Comparison of ENCODE assay signal across 17 cellular contexts in the genomic region with DNA sequence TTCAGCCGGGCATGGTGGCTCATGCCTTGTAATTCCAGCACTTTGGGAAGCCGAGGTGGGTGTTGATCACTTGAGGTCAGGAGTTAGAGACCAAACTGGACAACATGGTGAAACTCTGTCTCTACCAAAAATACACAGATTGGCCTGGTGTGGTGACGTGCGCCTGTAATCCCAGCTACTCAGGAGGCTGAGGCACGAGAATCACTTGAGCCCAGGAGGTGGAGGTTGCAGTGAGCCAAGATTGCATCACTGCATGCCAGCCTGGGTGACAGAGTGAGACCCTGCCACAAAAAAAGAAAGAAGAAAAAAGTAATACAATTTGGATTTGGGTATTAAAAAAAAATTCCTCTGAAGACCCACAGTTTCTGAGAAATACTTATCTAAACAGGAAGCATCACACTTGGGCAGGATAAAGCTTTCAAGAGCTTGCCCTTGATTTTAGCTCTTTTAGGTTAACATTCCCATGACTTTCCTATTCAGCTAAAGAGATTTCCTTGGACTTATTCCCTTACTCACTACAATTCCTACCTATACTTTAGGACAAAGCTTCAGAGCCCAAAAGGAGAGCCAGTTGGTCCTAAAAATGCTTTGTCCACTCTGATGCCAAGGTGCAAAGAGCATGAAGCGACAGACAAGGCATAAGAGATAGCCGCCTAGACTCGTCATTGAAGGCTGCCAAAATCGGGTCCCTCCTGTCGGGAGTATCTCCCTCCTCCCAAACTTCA. TPM values are rescaled to one million over a fixed set of nuclear protein-coding genes. Genes with fewer than 3 reads are reported as not detected.
DNase-seq lines count a peak whose midpoint lies in the region; ATAC-seq and TF ChIP-seq lines count a peak whose summit lies in the region.
"Had no signal": no experiment of that assay in that cellular context is flagged by ENCODE, and none has a peak within 500 bp of the region (broad histone marks: within the 10 kb centered on the region; RNA-seq: fewer than 3 reads in every experiment).

No MANE protein-coding gene starts in this region.

- peaks cover 6% of the 10 kb centered on the region for H3K27me3 ChIP-seq in thyroid gland
- H3K27me3 ChIP-seq: brain microvascular endothelial cell had no signal

- no peaks in the 10 kb centered on the region for H3K36me3 Mint-ChIP-seq in activated naive CD8-positive, alpha-beta T cell
- no peaks in the 10 kb centered on the region for H3K36me3 Mint-ChIP-seq in activated naive CD8-positive, alpha-beta T cell treated with anti-CD3 and anti-CD28 coated beads, Interleukin-2, amount 50 U/mL, for 24 hours (ENCODE audit: low read depth)
- no peaks in the 10 kb centered on the region for H3K36me3 Mint-ChIP-seq in type B pancreatic cell
- H3K36me3 Mint-ChIP-seq: CD8-positive, alpha-beta memory T cell had no signal

- no peak for ATAC-seq in activated naive CD8-positive, alpha-beta T cell treated with anti-CD3 and anti-CD28 coated beads, Interleukin-2, amount 50 U/mL, for 24 hours
- peak; percentile 17 for ATAC-seq in left lobe of liver
- no peak for ATAC-seq in HG02938 (IDR thresholded peaks at IDR 0.05; ENCODE audit: unreplicated experiment)
- ATAC-seq: HCT116, lower lobe of right lung had no signal

- H3K4me3 Mint-ChIP-seq in activated naive CD8-positive, alpha-beta T cell: peak overlapping the region; percentile 8
- no peak overlapping the region for H3K4me3 Mint-ChIP-seq in activated naive CD8-positive, alpha-beta T cell treated with anti-CD3 and anti-CD28 coated beads, Interleukin-2, amount 50 U/mL, for 24 hours
- peak overlapping the region; percentile 84 for H3K4me3 Mint-ChIP-seq in type B pancreatic cell

- H3K27ac ChIP-seq in VCaP (peak overlapping the region; percentile 78), thyroid gland (no peak overlapping the region)
- H3K27ac ChIP-seq: brain microvascular endothelial cell, lower lobe of right lung, stomach had no signal

- no peaks in the 10 kb centered on the region for H3K9me3 ChIP-seq in thyroid gland
- H3K9me3 ChIP-seq: lower lobe of right lung, SK-N-SH had no signal

- intact Hi-C loops in thyroid gland (cut with DNase I): no loop called here

- no peaks in the 10 kb centered on the region for H3K36me3 ChIP-seq in thyroid gland
- H3K36me3 ChIP-seq: brain microvascular endothelial cell, lower lobe of right lung, stomach had no signal

- TF ChIP-seq POLR2A in thyroid gland (IDR thresholded peaks at IDR 0.05): no peak

- H3K4me1 Mint-ChIP-seq in activated naive CD8-positive, alpha-beta T cell (ENCODE audit: low read depth): peaks cover 11% of the 10 kb centered on the region
- peaks cover 10% of the 10 kb centered on the region for H3K4me1 Mint-ChIP-seq in activated naive CD8-positive, alpha-beta T cell treated with anti-CD3 and anti-CD28 coated beads, Interleukin-2, amount 50 U/mL, for 24 hours
- no peaks in the 10 kb centered on the region for H3K4me1 Mint-ChIP-seq in type B pancreatic cell (ENCODE audit: unreplicated experiment)

- WGBS in thyroid gland, 2 donors: 67 to 77% methylated on average over 10 of the region's 10 CpGs

- H3K4me1 ChIP-seq in thyroid gland: peaks cover 3 to 11% of the 10 kb centered on the region in 2 donors
- H3K4me1 ChIP-seq: lower lobe of right lung had no signal

- no peaks in the 10 kb centered on the region for H3K9me3 Mint-ChIP-seq in activated naive CD8-positive, alpha-beta T cell (ENCODE audit: low read depth)
- H3K9me3 Mint-ChIP-seq in activated naive CD8-positive, alpha-beta T cell treated with anti-CD3 and anti-CD28 coated beads, Interleukin-2, amount 50 U/mL, for 24 hours: no peaks in the 10 kb centered on the region
- H3K9me3 Mint-ChIP-seq in type B pancreatic cell: no peaks in the 10 kb centered on the region

- no peak for DNase-seq in activated naive CD8-positive, alpha-beta T cell treated with anti-CD3 and anti-CD28 coated beads, Interleukin-2, amount 50 U/mL, for 24 hours
- no peak for DNase-seq in left lobe of liver (ENCODE audit: low spot score)
- DNase-seq in type B pancreatic cell (ENCODE audit: extremely low spot score, unreplicated experiment): no peak
- DNase-seq in thyroid gland: no peak
- no peak for DNase-seq in SHP77 treated with DMSO at 0.1 percent for 48 hours (lab: John Stamatoyannopoulos, UW)
- DNase-seq: ACHN; activated naive CD4-positive, alpha-beta T cell treated with anti-CD3 and anti-CD28 coated beads, Interleukin-2, amount 50 U/mL, for 16 hours; brain microvascular endothelial cell; CD8-positive, alpha-beta memory T cell; lower lobe of right lung; stomach had no signal

- TF ChIP-seq CTCF in VCaP (conservative IDR thresholded peaks at IDR 0.05) (no peak), type B pancreatic cell (conservative IDR thresholded peaks at IDR 0.05) (no peak), thyroid gland (IDR thresholded peaks at IDR 0.05) (no peak)

- H3K4me3 ChIP-seq in thyroid gland (replicated peaks in 1 of 3): no peak overlapping the region
- H3K4me3 ChIP-seq: lower lobe of right lung, stomach had no signal

- peaks cover 44% of the 10 kb centered on the region for H3K27me3 Mint-ChIP-seq in activated naive CD8-positive, alpha-beta T cell
- H3K27me3 Mint-ChIP-seq in activated naive CD8-positive, alpha-beta T cell treated with anti-CD3 and anti-CD28 coated beads, Interleukin-2, amount 50 U/mL, for 24 hours: peaks cover 60% of the 10 kb centered on the region
- peaks cover 63% of the 10 kb centered on the region for H3K27me3 Mint-ChIP-seq in type B pancreatic cell

- no peak overlapping the region for H3K27ac Mint-ChIP-seq in activated naive CD8-positive, alpha-beta T cell
- no peak overlapping the region for H3K27ac Mint-ChIP-seq in activated naive CD8-positive, alpha-beta T cell treated with anti-CD3 and anti-CD28 coated beads, Interleukin-2, amount 50 U/mL, for 24 hours
- H3K27ac Mint-ChIP-seq in type B pancreatic cell: no peak overlapping the region

RNA-seq across cellular contexts. Expression of a gene that starts 1.9 kb away (rescaled TPM):
- 5.9 TPM for total RNA-seq in left lobe of liver
- 2.2 and 3.8 TPM in 2 replicates for total RNA-seq in type B pancreatic cell (ENCODE audit: low replicate concordance)
- total RNA-seq in thyroid gland: 1 to 10 TPM in 1 of 4 donors, under 1 TPM in 3; 0.27 to 1.0 (median 0.72) TPM
- total RNA-seq: CD8-positive, alpha-beta memory T cell; dermis microvascular lymphatic vessel endothelial cell had no signal

RNA-seq across cellular contexts. Expression of a gene that starts 51.4 kb away (rescaled TPM):
- total RNA-seq in left lobe of liver: 5.9 TPM
- total RNA-seq in type B pancreatic cell (ENCODE audit: low replicate concordance): 13.9 and 15.1 TPM in 2 replicates
- 1 to 10 TPM; 5.3 to 7.8 (median 7.1) TPM for total RNA-seq in thyroid gland
